ENCODE assay signal across 26 cellular contexts in the genomic region with DNA sequence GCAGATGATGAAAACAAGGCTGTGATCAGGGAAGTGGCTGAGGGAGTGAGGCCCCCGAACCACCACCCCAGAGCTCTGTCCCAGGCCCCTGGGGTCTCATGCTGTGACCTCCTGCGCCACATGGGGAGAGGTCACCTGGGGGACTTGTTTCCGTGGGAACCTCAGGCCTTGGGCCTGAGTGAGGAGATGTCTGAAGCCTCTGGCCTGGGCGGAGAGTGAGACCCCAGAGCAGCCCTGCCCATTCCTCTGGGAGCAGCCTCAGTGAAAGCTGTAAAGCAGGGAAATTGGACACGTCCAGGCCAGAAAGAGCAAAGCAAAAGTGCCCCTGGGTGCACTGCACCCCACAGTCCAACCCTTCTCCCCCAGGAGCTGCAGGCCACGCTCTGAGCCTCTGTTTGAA.
"Had no signal": no experiment of that assay in that cellular context is flagged by ENCODE, and none has a peak within 500 bp of the region (broad histone marks: within the 10 kb centered on the region; RNA-seq: fewer than 3 reads in every experiment).

No MANE protein-coding gene starts in this region.

- H3K4me3 ChIP-seq: adrenal gland, MG63, Peyer's patch had no signal

- H3K4me3 Mint-ChIP-seq: activated CD8-positive, alpha-beta T cell treated with anti-CD3 and anti-CD28 coated beads for 36 hours; activated naive CD4-positive, alpha-beta T cell treated with anti-CD3 and anti-CD28 coated beads, Interleukin-2, amount 10 ng/mL, durations not matched to agents 7 days and 5 days; activated naive CD8-positive, alpha-beta T cell treated with anti-CD3 and anti-CD28 coated beads, Interleukin-2, amount 10 ng/mL, durations not matched to agents 7 days and 5 days; activated T-cell treated with anti-CD3 and anti-CD28 coated beads, Interleukin-2, amount 50 U/mL, for 72 hours; brain; T-helper 1 cell treated with Interleukin-12 subunit alpha and Interleukin-12 subunit beta and Interleukin-4 antibody, amounts not matched to agents 30 μg/mL and 1 μg/mL, for 36 hours had no signal

- H3K4me1 ChIP-seq: adrenal gland, Peyer's patch had no signal

- H3K9me3 Mint-ChIP-seq: activated CD8-positive, alpha-beta T cell treated with anti-CD3 and anti-CD28 coated beads for 36 hours; activated naive CD4-positive, alpha-beta T cell treated with anti-CD3 and anti-CD28 coated beads, Interleukin-2, amount 10 ng/mL, durations not matched to agents 7 days and 5 days; activated naive CD8-positive, alpha-beta T cell treated with anti-CD3 and anti-CD28 coated beads, Interleukin-2, amount 10 ng/mL, durations not matched to agents 7 days and 5 days; activated T-cell treated with anti-CD3 and anti-CD28 coated beads, Interleukin-2, amount 50 U/mL, for 72 hours; activated T-helper 2 cell treated with anti-CD3 and anti-CD28 coated beads, Interferon-gamma antibody, Interleukin-2, Interleukin-4, amounts not matched to agents 10 μg/mL and 5 μg/mL and 100 μg/mL, durations not matched to agents 14 hours and 24 hours and 36 hours; brain; T-helper 1 cell treated with Interleukin-12 subunit alpha and Interleukin-12 subunit beta and Interleukin-4 antibody, amounts not matched to agents 30 μg/mL and 1 μg/mL, for 36 hours had no signal

- H3K36me3 Mint-ChIP-seq: brain had no signal

- H3K27ac ChIP-seq: adrenal gland, Peyer's patch, RWPE1 had no signal

- H3K27me3 ChIP-seq: adrenal gland, MG63, Peyer's patch had no signal

- H3K27me3 Mint-ChIP-seq: activated CD8-positive, alpha-beta T cell treated with anti-CD3 and anti-CD28 coated beads for 36 hours; activated naive CD4-positive, alpha-beta T cell treated with anti-CD3 and anti-CD28 coated beads, Interleukin-2, amount 10 ng/mL, durations not matched to agents 7 days and 5 days; activated naive CD8-positive, alpha-beta T cell treated with anti-CD3 and anti-CD28 coated beads, Interleukin-2, amount 10 ng/mL, durations not matched to agents 7 days and 5 days; brain had no signal

- H3K36me3 ChIP-seq: adrenal gland, MG63, Peyer's patch had no signal

- H3K27ac Mint-ChIP-seq: activated CD8-positive, alpha-beta T cell treated with anti-CD3 and anti-CD28 coated beads for 36 hours; activated naive CD4-positive, alpha-beta T cell treated with anti-CD3 and anti-CD28 coated beads, Interleukin-2, amount 10 ng/mL, durations not matched to agents 7 days and 5 days; activated naive CD8-positive, alpha-beta T cell treated with anti-CD3 and anti-CD28 coated beads, Interleukin-2, amount 10 ng/mL, durations not matched to agents 7 days and 5 days; activated T-cell treated with anti-CD3 and anti-CD28 coated beads, Interleukin-2, amount 50 U/mL, for 72 hours; activated T-helper 2 cell treated with anti-CD3 and anti-CD28 coated beads, Interferon-gamma antibody, Interleukin-2, Interleukin-4, amounts not matched to agents 10 μg/mL and 5 μg/mL and 100 μg/mL, durations not matched to agents 14 hours and 24 hours and 36 hours; T-helper 1 cell treated with Interleukin-12 subunit alpha and Interleukin-12 subunit beta and Interleukin-4 antibody, amounts not matched to agents 30 μg/mL and 1 μg/mL, for 36 hours had no signal

- ATAC-seq: activated CD4-positive, CD25-positive, alpha-beta regulatory T cell treated with anti-CD3 and anti-CD28 coated beads, Interleukin-2, amount 50 U/mL, for 24 hours; activated CD8-positive, alpha-beta T cell treated with anti-CD3 and anti-CD28 coated beads for 36 hours; activated T-cell treated with anti-CD3 and anti-CD28 coated beads, Interleukin-2, amount 50 U/mL, for 72 hours had no signal

- H3K9me3 ChIP-seq: adrenal gland, MG63, Peyer's patch had no signal

- DNase-seq: activated CD4-positive, alpha-beta T cell treated with anti-CD3 and anti-CD28 coated beads for 4 hours; activated CD8-positive, alpha-beta T cell treated with anti-CD3 and anti-CD28 coated beads for 36 hours; activated gamma-delta T cell treated with Interleukin-2 at 50 U/mL for 16 hours; activated naive CD4-positive, alpha-beta T cell treated with anti-CD3 and anti-CD28 coated beads, Interleukin-2, amount 10 ng/mL, durations not matched to agents 7 days and 5 days; activated naive CD8-positive, alpha-beta T cell treated with anti-CD3 and anti-CD28 coated beads, Interleukin-2, amount 10 ng/mL, durations not matched to agents 7 days and 5 days; activated T-cell treated with anti-CD3 and anti-CD28 coated beads, Interleukin-2, amount 50 U/mL, for 72 hours; MG63; MV-4-11; NCI-H1092 treated with DMSO at 0.1 percent for 48 hours; NCI-H1417 treated with DMSO at 0.1 percent for 48 hours; NCI-H1694; NCI-H2029; NCI-H2107; NCI-H510A; NCI-H526 treated with DMSO at 0.1 percent for 48 hours; NCI-H82; NK-92 treated with Interleukin-12 subunit alpha and Interleukin-12 subunit beta, amount 100 ng/mL, for 24 hours; OCI-M1; Peyer's patch; SHP77 treated with DMSO at 0.1 percent for 48 hours had no signal
